ENCODE assay signal across 8 cellular contexts in genomic region chr1:156741613-156741983, GRCh38. TPM values are rescaled to one million over a fixed set of nuclear protein-coding genes. Genes with fewer than 3 reads are reported as not detected.
DNase-seq lines count a peak whose midpoint lies in the region; ATAC-seq and TF ChIP-seq lines count a peak whose summit lies in the region.

No MANE protein-coding gene starts in this region.

- POLR2A ChIA-PET in CD8-positive, alpha-beta T cell (lab: Charles Lee): interaction anchor here (0.7 to 2.9 kb wide), 15 partner anchors 8 to 237 kb away, joined by 3 to 44 read pairs (median 4); partner anchors contain the start of genes HDGF, ISG20L2, METTL25B and PRCC

- H2AFZ ChIP-seq in KMS-11 (ENCODE audit: low read depth) (no peak overlapping the region; the same call in 1 of the 2 replicates), neural progenitor cell (replicated peaks) (no peak overlapping the region)

- no peaks in the 10 kb centered on the region for H3K27me3 Mint-ChIP-seq in CD8-positive, alpha-beta T cell (ENCODE audit: low read depth)
- no peaks in the 10 kb centered on the region for H3K27me3 Mint-ChIP-seq in dendritic cell treated with granulocyte-macrophage colony-stimulating factor and Interleukin-4, amounts not matched to agents 40 ng/mL and 50 ng/mL, for 4 days
- peaks cover 2% of the 10 kb centered on the region for H3K27me3 Mint-ChIP-seq in neural progenitor cell (ENCODE audit: insufficient read depth, low read depth)

- peaks cover 20% of the 10 kb centered on the region for H3K4me1 ChIP-seq in CD8-positive, alpha-beta T cell (ENCODE audit: insufficient read depth, low read length)
- peaks cover 61% of the 10 kb centered on the region for H3K4me1 ChIP-seq in KMS-11 (ENCODE audit: low read depth, poor library complexity, severe bottlenecking)
- peaks cover 22% of the 10 kb centered on the region for H3K4me1 ChIP-seq in neural progenitor cell
- H3K4me1 ChIP-seq in mucosa of descending colon (ENCODE audit: low read depth): peaks cover 20% of the 10 kb centered on the region

- H3K9ac ChIP-seq in KMS-11: peak overlapping the region; percentile 83; the same call in 1 of the 2 replicates
- H3K9ac ChIP-seq in neural progenitor cell: no peak overlapping the region

- intact Hi-C loops in CD8-positive, alpha-beta T cell (cut with DNase I, micrococcal nuclease): loop anchor here (1.0 to 10.0 kb wide), 8 partner anchors 10 to 687 kb away; partner anchors contain the start of genes HDGF (in 2 of the 2), ISG20L2 (in 2 of the 2), METTL25B (in 2 of the 2) and PRCC (in 2 of the 2)
- intact Hi-C loops in dendritic cell treated with granulocyte-macrophage colony-stimulating factor and Interleukin-4, amounts not matched to agents 40 ng/mL and 50 ng/mL, for 4 days (cut with micrococcal nuclease): loop anchor here (1.0 kb wide), 3 partner anchors 10 to 26 kb away; partner anchors contain the start of genes HDGF, ISG20L2, METTL25B and PRCC
- intact Hi-C loops in mucosa of descending colon (cut with DNase I, micrococcal nuclease): no loop called here

- peak overlapping the region; percentile 98 for H3K27ac Mint-ChIP-seq in CD8-positive, alpha-beta T cell
- peak overlapping the region; percentile 92 for H3K27ac Mint-ChIP-seq in dendritic cell treated with granulocyte-macrophage colony-stimulating factor and Interleukin-4, amounts not matched to agents 40 ng/mL and 50 ng/mL, for 4 days
- H3K27ac Mint-ChIP-seq in neural progenitor cell: no peak overlapping the region

- H3K27ac ChIP-seq in CD8-positive, alpha-beta T cell (ENCODE audit: low read depth, low read length): peak overlapping the region; percentile 25
- H3K27ac ChIP-seq in KMS-11: peak overlapping the region; percentile 72
- peak overlapping the region; percentile 52 for H3K27ac ChIP-seq in neural progenitor cell

- peaks cover 13% of the 10 kb centered on the region for H3K36me3 ChIP-seq in CD8-positive, alpha-beta T cell (ENCODE audit: insufficient read depth, low read length)
- H3K36me3 ChIP-seq in KMS-11 (ENCODE audit: insufficient read depth) (no peaks in the 10 kb centered on the region; the same call in 1 of the 2 replicates), neural progenitor cell (no peaks in the 10 kb centered on the region), mucosa of descending colon (ENCODE audit: low read depth) (peaks cover 7% of the 10 kb centered on the region)

- H3K4me3 Mint-ChIP-seq in CD8-positive, alpha-beta T cell: peak overlapping the region; percentile 97
- peak overlapping the region; percentile 98 for H3K4me3 Mint-ChIP-seq in dendritic cell treated with granulocyte-macrophage colony-stimulating factor and Interleukin-4, amounts not matched to agents 40 ng/mL and 50 ng/mL, for 4 days
- H3K4me3 Mint-ChIP-seq in neural progenitor cell: peak overlapping the region; percentile 94

- no peak for DNase-seq in CD8-positive, alpha-beta T cell
- no peak for DNase-seq in neural progenitor cell (ENCODE audit: low spot score)
- DNase-seq in NOMO-1 (lab: John Stamatoyannopoulos, UW; ENCODE audit: unreplicated experiment in 2 of 2): no peak
- DNase-seq in mucosa of descending colon: no peak
- DNase-seq in globus pallidus (ENCODE audit: low spot score): no peak

- no peak for ATAC-seq in CD8-positive, alpha-beta T cell
- ATAC-seq in GM19463 (IDR thresholded peaks at IDR 0.05; ENCODE audit: unreplicated experiment) (no peak), mucosa of descending colon (no peak)

- H3K79me2 ChIP-seq in KMS-11 (ENCODE audit: insufficient read depth, low read depth): peaks cover 59% of the 10 kb centered on the region
- H3K79me2 ChIP-seq in neural progenitor cell (ENCODE audit: low read depth): peaks cover 47% of the 10 kb centered on the region

- peaks cover 44% of the 10 kb centered on the region for H3K4me1 Mint-ChIP-seq in CD8-positive, alpha-beta T cell (ENCODE audit: low read depth)
- peaks cover 58% of the 10 kb centered on the region for H3K4me1 Mint-ChIP-seq in dendritic cell treated with granulocyte-macrophage colony-stimulating factor and Interleukin-4, amounts not matched to agents 40 ng/mL and 50 ng/mL, for 4 days (ENCODE audit: low read depth)
- H3K4me1 Mint-ChIP-seq in neural progenitor cell: peaks cover 39% of the 10 kb centered on the region

- no peaks in the 10 kb centered on the region for H3K9me3 ChIP-seq in CD8-positive, alpha-beta T cell (ENCODE audit: low read length)
- H3K9me3 ChIP-seq in neural progenitor cell (ENCODE audit: low read depth): no peaks in the 10 kb centered on the region
- H3K9me3 ChIP-seq in mucosa of descending colon: no peaks in the 10 kb centered on the region

- no peaks in the 10 kb centered on the region for H3K9me3 Mint-ChIP-seq in CD8-positive, alpha-beta T cell
- no peaks in the 10 kb centered on the region for H3K9me3 Mint-ChIP-seq in dendritic cell treated with granulocyte-macrophage colony-stimulating factor and Interleukin-4, amounts not matched to agents 40 ng/mL and 50 ng/mL, for 4 days
- H3K9me3 Mint-ChIP-seq in neural progenitor cell: no peaks in the 10 kb centered on the region

- no peak for TF ChIP-seq CTCF in CD8-positive, alpha-beta T cell (IDR thresholded peaks at IDR 0.05)
- no peak for TF ChIP-seq CTCF in KMS-11 (conservative IDR thresholded peaks at IDR 0.05; ENCODE audit: low read depth, low read length)
- no peak for TF ChIP-seq CTCF in neural progenitor cell (IDR thresholded peaks at IDR 0.05)
- no peak for TF ChIP-seq CTCF in mucosa of descending colon (IDR thresholded peaks at IDR 0.05)

- CTCF ChIA-PET in CD8-positive, alpha-beta T cell (lab: Charles Lee): interaction anchor here (0.8 to 3.6 kb wide), 6 partner anchors 10 to 52 kb away, joined by 3 to 15 read pairs (median 8); partner anchors contain the start of genes HDGF, ISG20L2, METTL25B and PRCC

- H3K4me3 ChIP-seq in CD8-positive, alpha-beta T cell (ENCODE audit: low read depth, low read length): peak overlapping the region; percentile 13
- H3K4me3 ChIP-seq in KMS-11 (IDR thresholded peaks at IDR 0.05; ENCODE audit: insufficient read depth, low read depth, low read length) (peak overlapping the region; percentile 81), neural progenitor cell (peak overlapping the region; percentile 14), mucosa of descending colon (no peak overlapping the region)

- H3K4me2 ChIP-seq in KMS-11 (peak overlapping the region; percentile 74), neural progenitor cell (peak overlapping the region; percentile 51)

- H4K20me1 ChIP-seq in KMS-11 (ENCODE audit: insufficient read depth): peaks cover 11% of the 10 kb centered on the region; the same call in 1 of the 2 replicates
- H4K20me1 ChIP-seq in neural progenitor cell (ENCODE audit: low read depth): peaks cover 15% of the 10 kb centered on the region

- H3K36me3 Mint-ChIP-seq in CD8-positive, alpha-beta T cell: peaks cover 63% of the 10 kb centered on the region
- peaks cover 84% of the 10 kb centered on the region for H3K36me3 Mint-ChIP-seq in dendritic cell treated with granulocyte-macrophage colony-stimulating factor and Interleukin-4, amounts not matched to agents 40 ng/mL and 50 ng/mL, for 4 days (ENCODE audit: low read depth)
- peaks cover 20% of the 10 kb centered on the region for H3K36me3 Mint-ChIP-seq in neural progenitor cell

- no peaks in the 10 kb centered on the region for H3K27me3 ChIP-seq in CD8-positive, alpha-beta T cell (ENCODE audit: insufficient read depth, low read length)
- H3K27me3 ChIP-seq in KMS-11 (ENCODE audit: insufficient read depth, low read depth): no peaks in the 10 kb centered on the region
- no peaks in the 10 kb centered on the region for H3K27me3 ChIP-seq in neural progenitor cell

- peaks cover 58% of the 10 kb centered on the region for H3F3A ChIP-seq in neural progenitor cell (ENCODE audit: low read depth)

RNA-seq across cellular contexts. Expression of gene MRPL24, which starts 0.7 kb away (rescaled TPM):
- 10 to 100 TPM in 1 of 2 experiments, 1 to 10 TPM in 1; 9.1 to 12.5 TPM for total RNA-seq in CD8-positive, alpha-beta T cell
- 21.4 and 24.7 TPM in 2 replicates for total RNA-seq in neural progenitor cell (ENCODE audit: low replicate concordance)
- 10 to 100 TPM; 50.1 to 61.7 (median 57.6) TPM for total RNA-seq in mucosa of descending colon

RNA-seq across cellular contexts. Expression of gene HDGF, which starts 9.9 kb away (rescaled TPM):
- 10 to 100 TPM; 63.1 to 70.6 TPM for total RNA-seq in CD8-positive, alpha-beta T cell
- total RNA-seq in neural progenitor cell (ENCODE audit: low replicate concordance) (246 and 366 TPM in 2 replicates), mucosa of descending colon (100 to 1,000 TPM; 196 to 264 (median 221) TPM)

RNA-seq across cellular contexts. Expression of gene ISG20L2, which starts 13.0 kb away (rescaled TPM):
- total RNA-seq in CD8-positive, alpha-beta T cell: 10 to 100 TPM; 54.5 to 63.5 TPM
- 17.4 and 23.7 TPM in 2 replicates for total RNA-seq in neural progenitor cell (ENCODE audit: low replicate concordance)
- total RNA-seq in mucosa of descending colon: 10 to 100 TPM; 27.8 to 33.0 (median 31.0) TPM

RNA-seq across cellular contexts. Expression of gene METTL25B, which starts 13.3 kb away (rescaled TPM):
- 10 to 100 TPM in 1 of 2 experiments, 1 to 10 TPM in 1; 9.8 to 11.4 TPM for total RNA-seq in CD8-positive, alpha-beta T cell
- total RNA-seq in neural progenitor cell (ENCODE audit: low replicate concordance) (21.4 and 26.5 TPM in 2 replicates), mucosa of descending colon (10 to 100 TPM; 35.1 to 58.6 (median 44.4) TPM)

RNA-seq across cellular contexts. Expression of gene PRCC, which starts 25.7 kb away (rescaled TPM):
- total RNA-seq in CD8-positive, alpha-beta T cell: 10 to 100 TPM; 55.6 to 58.4 TPM
- total RNA-seq in neural progenitor cell (ENCODE audit: low replicate concordance) (30.1 and 43.1 TPM in 2 replicates), mucosa of descending colon (10 to 100 TPM; 55.0 to 66.1 (median 59.2) TPM)

Comparison
In these comparisons a context has a peak if more than half of its experiments do, and no peak if none do; other contexts are left out.
1. intact Hi-C loops: an anchor here in CD8-positive, alpha-beta T cell (1.0 to 10.0 kb wide) and dendritic cell treated with granulocyte-macrophage colony-stimulating factor and Interleukin-4, amounts not matched to agents 40 ng/mL and 50 ng/mL, for 4 days (1.0 kb wide); none called in mucosa of descending colon.